In the genomic region with DNA sequence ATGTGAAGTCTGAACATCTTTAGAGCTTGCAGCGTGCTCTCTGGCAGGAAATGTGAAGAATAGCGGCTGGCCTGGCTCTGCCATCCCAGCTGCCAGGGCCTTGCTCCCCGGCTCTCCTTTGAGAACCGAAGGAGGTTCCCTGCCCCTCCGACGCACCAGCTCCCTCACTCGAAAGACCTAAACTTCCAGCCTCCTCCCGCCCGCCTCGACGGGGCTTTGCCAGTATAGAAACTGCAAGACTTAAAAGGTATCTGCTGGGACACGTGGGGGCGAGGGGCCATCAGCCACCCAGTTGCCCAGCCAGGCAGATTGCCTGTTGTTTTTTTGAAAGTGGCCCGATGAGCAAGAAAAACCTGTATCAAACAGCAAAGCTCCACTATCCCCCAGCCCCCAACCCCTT, we compare ENCODE assay signal across 20 cellular contexts.
"Had no signal": no experiment of that assay in that cellular context is flagged by ENCODE, and none has a peak within 500 bp of the region (broad histone marks: within the 10 kb centered on the region; RNA-seq: fewer than 3 reads in every experiment).

No MANE protein-coding gene starts in this region.

- H3K36me3 ChIP-seq: colonic mucosa, esophagus squamous epithelium, gastrocnemius medialis, heart right ventricle, left lung, lower lobe of right lung had no signal

- H3K27me3 Mint-ChIP-seq: dendritic cell treated with granulocyte-macrophage colony-stimulating factor and Interleukin-4, amounts not matched to agents 40 ng/mL and 50 ng/mL, for 4 days had no signal

- H3K4me1 Mint-ChIP-seq: naive B cell had no signal

- H3K27me3 ChIP-seq: colonic mucosa, esophagus squamous epithelium, gastrocnemius medialis, left lung had no signal

- H3K4me3 Mint-ChIP-seq: dendritic cell treated with granulocyte-macrophage colony-stimulating factor and Interleukin-4, amounts not matched to agents 40 ng/mL and 50 ng/mL, for 4 days; mesothelial cell of epicardium; naive B cell had no signal

- H3K9me3 ChIP-seq: colonic mucosa, esophagus squamous epithelium, gastrocnemius medialis, left lung, lower lobe of right lung, mucosa of descending colon had no signal

- H3K27ac ChIP-seq: colonic mucosa, esophagus squamous epithelium, gastrocnemius medialis, heart right ventricle, left lung, lower lobe of right lung had no signal

- H3K4me1 ChIP-seq: colonic mucosa, esophagus squamous epithelium, gastrocnemius medialis, heart right ventricle, left lung, lower lobe of right lung had no signal

- H3K4me3 ChIP-seq: colonic mucosa, esophagus squamous epithelium, gastrocnemius medialis, heart right ventricle, left lung, lower lobe of right lung, mucosa of descending colon had no signal

- DNase-seq: colonic mucosa; cortex of kidney; effector CD4-positive, alpha-beta T cell; effector memory CD4-positive, alpha-beta T cell; esophagus squamous epithelium; foreskin fibroblast; foreskin melanocyte; gastrocnemius medialis; glutamatergic neuron; heart right ventricle; hippocampal formation; left cardiac atrium; left lung; left ventricle myocardium superior; lower lobe of right lung; mesenchymal stem cell; mucosa of descending colon; naive B cell had no signal

- H3K9me3 Mint-ChIP-seq: dendritic cell treated with granulocyte-macrophage colony-stimulating factor and Interleukin-4, amounts not matched to agents 40 ng/mL and 50 ng/mL, for 4 days had no signal

- H3K27ac Mint-ChIP-seq: dendritic cell treated with granulocyte-macrophage colony-stimulating factor and Interleukin-4, amounts not matched to agents 40 ng/mL and 50 ng/mL, for 4 days; mesothelial cell of epicardium; naive B cell had no signal

- H3K36me3 Mint-ChIP-seq: mesothelial cell of epicardium, naive B cell had no signal
